ENCODE assay signal across 17 cellular contexts in the genomic region with DNA sequence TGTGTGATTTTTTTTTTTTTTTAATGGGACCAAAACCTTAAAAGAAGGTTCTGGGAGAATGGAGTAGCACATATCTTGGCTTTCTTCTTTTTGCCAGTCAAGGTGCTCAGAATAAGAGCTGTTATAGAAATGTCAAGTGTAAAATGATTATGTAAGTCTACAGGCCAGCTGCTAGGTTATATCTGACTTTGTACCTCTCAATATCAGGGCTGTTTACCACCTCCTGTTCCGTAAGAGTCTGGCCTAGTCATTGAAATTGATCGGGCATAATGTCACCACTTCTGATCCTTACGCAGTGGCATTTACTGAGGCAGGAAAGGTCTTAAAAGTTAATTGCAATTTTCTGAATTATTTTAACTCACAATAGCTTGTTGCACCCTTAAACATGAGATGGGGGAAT. TPM values are rescaled to one million over a fixed set of nuclear protein-coding genes. Genes with fewer than 3 reads are reported as not detected.
DNase-seq lines count a peak whose midpoint lies in the region; ATAC-seq and TF ChIP-seq lines count a peak whose summit lies in the region.
"Had no signal": no experiment of that assay in that cellular context is flagged by ENCODE, and none has a peak within 500 bp of the region (broad histone marks: within the 10 kb centered on the region; RNA-seq: fewer than 3 reads in every experiment).

No MANE protein-coding gene starts in this region.

- H3K9ac ChIP-seq in skeletal muscle tissue (ENCODE audit: low read depth in 1 of 3, low read length in 3 of 3) = peak overlapping the region in 1 of 3 donors; percentile 0

- H3K27ac ChIP-seq in left lung = peak overlapping the region in 1 of 2 donors; percentile 58
- peak overlapping the region; percentile 63 for H3K27ac ChIP-seq in skeletal muscle tissue (ENCODE audit: low read depth, low read length)
- H3K27ac ChIP-seq: SJSA1 had no signal

- no peaks in the 10 kb centered on the region for H3K9me3 ChIP-seq in left lung
- no peaks in the 10 kb centered on the region for H3K9me3 ChIP-seq in skeletal muscle tissue (ENCODE audit: control insufficient read depth in 3 of 3, low read length in 3 of 3)
- H3K9me3 ChIP-seq: SJSA1 had no signal

- H3K4me1 ChIP-seq in left lung (peaks cover 4 to 8% of the 10 kb centered on the region in 2 donors), skeletal muscle tissue (ENCODE audit: control insufficient read depth in 3 of 3, insufficient read depth in 3 of 3, low read length in 3 of 3) (peaks cover 0 to 42% (median 13%) of the 10 kb centered on the region in 3 donors)
- H3K4me1 ChIP-seq: SJSA1 had no signal

- H3K4me3 ChIP-seq in left lung (no peak overlapping the region), skeletal muscle tissue (ENCODE audit: low read length in 3 of 3) (no peak overlapping the region)
- H3K4me3 ChIP-seq: SJSA1 had no signal

- ATAC-seq in left lung = peak; percentile 84
- no peak for ATAC-seq in GM18519 (IDR thresholded peaks at IDR 0.05; ENCODE audit: low FRiP score, unreplicated experiment)
- ATAC-seq: PC-3 had no signal

- intact Hi-C loops in left lung (cut with DNase I) = no loop called here

- DNase-seq in NCI-H510A treated with DMSO at 0.1 percent for 48 hours (lab: John Stamatoyannopoulos, UW) = peak; percentile 31
- no peak for DNase-seq in NCI-H510A (lab: John Stamatoyannopoulos, UW)
- peak; percentile 94 to 99 for DNase-seq in NCI-H524 (lab: John Stamatoyannopoulos, UW)
- DNase-seq in left lung = no peak
- DNase-seq in activated naive CD4-positive, alpha-beta T cell (lab: John Stamatoyannopoulos, UW) = no peak
- DNase-seq: DMS53, Karpas-422, NCI-H1092 treated with DMSO at 0.1 percent for 48 hours, NCI-H1436, NCI-H187, NCI-H2081 treated with DMSO at 0.1 percent for 48 hours, NCI-H446, PC-3 had no signal

- TF ChIP-seq CTCF in left lung (IDR thresholded peaks at IDR 0.05) = no peak

- H3K27me3 ChIP-seq in left lung = no peaks in the 10 kb centered on the region
- H3K27me3 ChIP-seq in skeletal muscle tissue (ENCODE audit: control insufficient read depth in 3 of 3, insufficient read depth in 3 of 3, low read length in 3 of 3) = no peaks in the 10 kb centered on the region
- H3K27me3 ChIP-seq: SJSA1 had no signal

- no peaks in the 10 kb centered on the region for H3K36me3 ChIP-seq in left lung
- H3K36me3 ChIP-seq in skeletal muscle tissue (ENCODE audit: control insufficient read depth in 3 of 3, insufficient read depth in 3 of 3, low read length in 3 of 3) = no peaks in the 10 kb centered on the region
- H3K36me3 ChIP-seq: SJSA1 had no signal

RNA-seq across cellular contexts. Expression of gene LIMCH1, which starts 41.1 kb away (rescaled TPM):
- 100 to 1,000 TPM; 169 to 183 TPM for total RNA-seq in left lung
- total RNA-seq in skeletal muscle tissue = 87.2 TPM
- total RNA-seq: G401 had no signal

Comparison
In these comparisons a context has a peak if more than half of its experiments do, and no peak if none do; other contexts are left out.
1. DNase-seq: peak in NCI-H510A treated with DMSO at 0.1 percent for 48 hours (single experiment) and NCI-H524 (2 of 2); none in NCI-H510A (single experiment), left lung (0 of 2) and activated naive CD4-positive, alpha-beta T cell (0 of 4).